In the genomic region with DNA sequence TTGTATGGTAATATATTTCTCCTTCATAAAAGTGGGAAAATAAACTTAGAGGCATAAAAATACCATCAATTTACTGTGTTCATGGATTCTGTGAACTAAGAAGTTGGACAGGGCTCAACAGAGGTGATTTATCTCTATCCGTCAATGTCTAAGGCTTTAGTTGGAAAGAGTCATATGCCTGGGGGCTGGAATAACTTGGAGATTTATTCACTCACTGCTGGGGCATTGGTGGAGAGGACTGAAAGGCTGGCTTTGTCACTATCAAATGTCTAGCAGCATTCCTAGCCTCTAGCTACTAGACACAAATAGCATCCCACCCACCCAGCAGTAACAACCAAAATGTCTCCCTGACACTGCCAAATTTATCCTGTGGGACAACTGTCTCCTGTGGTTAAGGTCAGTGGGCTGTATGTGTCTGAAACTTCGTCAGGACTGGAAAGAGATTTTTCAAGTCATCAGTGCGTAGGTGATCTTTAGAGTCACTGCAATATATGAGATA, we compare ENCODE assay signal across 23 cellular contexts.
"Had no signal": no experiment of that assay in that cellular context is flagged by ENCODE, and none has a peak within 500 bp of the region (broad histone marks: within the 10 kb centered on the region; RNA-seq: fewer than 3 reads in every experiment).

No MANE protein-coding gene starts in this region.

- H3K27ac ChIP-seq: esophagus muscularis mucosa, left ventricle myocardium inferior, pancreas, psoas muscle, spleen, suprapubic skin, tibial artery had no signal

- ATAC-seq: pancreas, psoas muscle had no signal

- DNase-seq: activated CD4-positive, alpha-beta memory T cell treated with anti-CD3 and anti-CD28 coated beads, Interleukin-2, amount 10 ng/mL, durations not matched to agents 7 days and 5 days; activated CD4-positive, alpha-beta T cell treated with anti-CD3 and anti-CD28 coated beads, Interleukin-2, amount 10 ng/mL, durations not matched to agents 24 days and 14 days; activated CD4-positive, CD25-positive, alpha-beta regulatory T cell treated with anti-CD3 and anti-CD28 coated beads, Interleukin-2, amount 50 U/mL, for 72 hours; activated CD8-positive, alpha-beta memory T cell treated with anti-CD3 and anti-CD28 coated beads, Interleukin-2, amount 50 U/mL, for 48 hours; activated gamma-delta T cell; activated naive CD4-positive, alpha-beta T cell treated with anti-CD3 and anti-CD28 coated beads, Interleukin-2, amount 50 U/mL, for 16 hours; activated T-cell treated with anti-CD3 and anti-CD28 coated beads, Interleukin-2, amount 50 U/mL, for 24 hours; amniotic stem cell; caudate nucleus; endodermal cell; left ventricle myocardium inferior; mesendoderm; nucleus accumbens; pancreas; psoas muscle; spleen; stimulated activated naive CD4-positive, alpha-beta T cell; T-helper 2 cell; tibial artery had no signal

- H3K36me3 ChIP-seq: esophagus muscularis mucosa, left ventricle myocardium inferior, spleen, suprapubic skin, tibial artery had no signal

- FAIRE-seq: frontal cortex, pancreas had no signal

- H3K4me1 ChIP-seq: esophagus muscularis mucosa, pancreas, psoas muscle, spleen, suprapubic skin, tibial artery had no signal

- H3K27me3 ChIP-seq: esophagus muscularis mucosa, pancreas, spleen, suprapubic skin had no signal

- H3K4me3 ChIP-seq: esophagus muscularis mucosa, left ventricle myocardium inferior, lung, pancreas, psoas muscle, spleen, suprapubic skin, tibial artery had no signal

- H3K9me3 ChIP-seq: esophagus muscularis mucosa, pancreas, psoas muscle, spleen, suprapubic skin, tibial artery had no signal
